Comparison of ENCODE assay signal across 29 cellular contexts in genomic region chr4:12580787-12581186, GRCh38.
"Had no signal": no experiment of that assay in that cellular context is flagged by ENCODE, and none has a peak within 500 bp of the region (broad histone marks: within the 10 kb centered on the region; RNA-seq: fewer than 3 reads in every experiment).

No MANE protein-coding gene starts in this region.

- ATAC-seq: activated CD8-positive, alpha-beta T cell treated with anti-CD3 and anti-CD28 coated beads for 36 hours; activated naive CD4-positive, alpha-beta T cell treated with anti-CD3 and anti-CD28 coated beads, Interleukin-2, amount 50 U/mL, for 72 hours; activated T-cell treated with anti-CD3 and anti-CD28 coated beads, Interleukin-2, amount 50 U/mL, for 4 hours; activated T-cell treated with anti-CD3 and anti-CD28 coated beads, Interleukin-2, amount 50 U/mL, for 72 hours; activated T-helper 17 cell treated with anti-CD3 and anti-CD28 coated beads, Interleukin-2, amount 50 U/mL, for 72 hours; body of pancreas had no signal

- DNase-seq: activated B cell treated with CpG ODN at 0.5 μM for 24 hours; activated CD4-positive, alpha-beta memory T cell treated with anti-CD3 and anti-CD28 coated beads for 36 hours; activated CD4-positive, alpha-beta T cell treated with anti-CD3 and anti-CD28 coated beads for 4 hours; activated CD4-positive, alpha-beta T cell treated with anti-CD3 and anti-CD28 coated beads, Interleukin-2, amount 10 ng/mL, durations not matched to agents 24 days and 14 days; activated CD4-positive, alpha-beta T cell treated with anti-CD3 and anti-CD28 coated beads, Interleukin-2, amount 50 U/mL, for 1 hour; activated CD4-positive, alpha-beta T cell treated with anti-CD3 and anti-CD28 coated beads, Interleukin-2, amount 50 U/mL, for 4 hours; activated CD4-positive, CD25-positive, alpha-beta regulatory T cell treated with anti-CD3 and anti-CD28 coated beads, Interleukin-2, amount 50 U/mL, for 72 hours; activated CD8-positive, alpha-beta memory T cell treated with anti-CD3 and anti-CD28 coated beads, Interleukin-2, amount 50 U/mL, for 4 hours; activated CD8-positive, alpha-beta T cell treated with anti-CD3 and anti-CD28 coated beads for 36 hours; activated effector memory CD4-positive, alpha-beta T cell treated with anti-CD3 and anti-CD28 coated beads, Interleukin-2, amount 50 U/mL, for 16 hours; activated gamma-delta T cell treated with Interleukin-2 at 50 U/mL for 16 hours; activated naive CD4-positive, alpha-beta T cell; activated naive CD4-positive, alpha-beta T cell treated with anti-CD3 and anti-CD28 coated beads for 36 hours; activated naive CD4-positive, alpha-beta T cell treated with anti-CD3 and anti-CD28 coated beads, Interleukin-2, amount 50 U/mL, for 16 hours; activated naive CD8-positive, alpha-beta T cell treated with anti-CD3 and anti-CD28 coated beads for 36 hours; activated T-cell treated with anti-CD3 and anti-CD28 coated beads for 4 hours; activated T-cell treated with anti-CD3 and anti-CD28 coated beads, Interleukin-2, amount 50 U/mL, for 1 hour; activated T-cell treated with anti-CD3 and anti-CD28 coated beads, Interleukin-2, amount 50 U/mL, for 4 hours; activated T-cell treated with anti-CD3 and anti-CD28 coated beads, Interleukin-2, amount 50 U/mL, for 72 hours; adrenal gland; amniotic stem cell; aorta; body of pancreas; brain microvascular endothelial cell; central memory CD4-positive, alpha-beta T cell; T-helper 2 cell; T-helper 9 cell had no signal
